Comparison of ENCODE assay signal across 11 cellular contexts in genomic region chr12:50621435-50622304, GRCh38.
DNase-seq lines count a peak whose midpoint lies in the region; ATAC-seq and TF ChIP-seq lines count a peak whose summit lies in the region.
"Had no signal": no experiment of that assay in that cellular context is flagged by ENCODE, and none has a peak within 500 bp of the region (broad histone marks: within the 10 kb centered on the region; RNA-seq: fewer than 3 reads in every experiment).

No MANE protein-coding gene starts in this region.

- peaks cover 5% of the 10 kb centered on the region for H3K36me3 Mint-ChIP-seq in stimulated activated memory B cell treated with anti-CD40 and anti-IgM and Interleukin-4, amounts not matched to agents 10 μg/mL and 1 μg/mL and 100 μg/mL, for 72 hours

- DNase-seq in activated CD4-positive, alpha-beta T cell treated with anti-CD3 and anti-CD28 coated beads for 48 hours = peak; percentile 20
- DNase-seq in activated CD4-positive, alpha-beta T cell treated with anti-CD3 and anti-CD28 coated beads, Interleukin-2, amount 50 U/mL, for 1 hour = no peak
- DNase-seq in hippocampal formation (lab: John Stamatoyannopoulos, UW) (peak; percentile 32 to 35), NCI-H345 (lab: John Stamatoyannopoulos, UW) (no peak)
- DNase-seq in NK-92 treated with Interleukin-12 subunit alpha and Interleukin-12 subunit beta, amount 100 ng/mL, for 24 hours (lab: John Stamatoyannopoulos, UW) = no peak
- DNase-seq: activated CD4-positive, CD25-positive, alpha-beta regulatory T cell treated with anti-CD3 and anti-CD28 coated beads, Interleukin-2, amount 50 U/mL, for 72 hours; effector memory CD4-positive, alpha-beta T cell; NCI-H1930 had no signal

- no peaks in the 10 kb centered on the region for H3K27me3 Mint-ChIP-seq in stimulated activated memory B cell treated with anti-CD40 and anti-IgM and Interleukin-4, amounts not matched to agents 10 μg/mL and 1 μg/mL and 100 μg/mL, for 72 hours

- no peak overlapping the region for H3K4me3 Mint-ChIP-seq in stimulated activated memory B cell treated with anti-CD40 and anti-IgM and Interleukin-4, amounts not matched to agents 10 μg/mL and 1 μg/mL and 100 μg/mL, for 72 hours

- ATAC-seq in stimulated activated memory B cell treated with anti-CD40 and anti-IgM and Interleukin-4, amounts not matched to agents 10 μg/mL and 1 μg/mL and 100 μg/mL, for 72 hours = no peak
- no peak for ATAC-seq in HG02763 (IDR thresholded peaks at IDR 0.05; ENCODE audit: unreplicated experiment)

- H3K27ac ChIP-seq in VCaP = peak overlapping the region; percentile 52

- no peaks in the 10 kb centered on the region for H3K9me3 Mint-ChIP-seq in stimulated activated memory B cell treated with anti-CD40 and anti-IgM and Interleukin-4, amounts not matched to agents 10 μg/mL and 1 μg/mL and 100 μg/mL, for 72 hours

- peaks cover 52% of the 10 kb centered on the region for H3K4me1 Mint-ChIP-seq in stimulated activated memory B cell treated with anti-CD40 and anti-IgM and Interleukin-4, amounts not matched to agents 10 μg/mL and 1 μg/mL and 100 μg/mL, for 72 hours

- no peak for TF ChIP-seq CTCF in VCaP (conservative IDR thresholded peaks at IDR 0.05)

- peak overlapping the region; percentile 9 for H3K27ac Mint-ChIP-seq in stimulated activated memory B cell treated with anti-CD40 and anti-IgM and Interleukin-4, amounts not matched to agents 10 μg/mL and 1 μg/mL and 100 μg/mL, for 72 hours

Comparison
In these comparisons a context has a peak if more than half of its experiments do, and no peak if none do; other contexts are left out.
1. DNase-seq: peak in activated CD4-positive, alpha-beta T cell treated with anti-CD3 and anti-CD28 coated beads for 48 hours (single experiment) and hippocampal formation (2 of 2); none in activated CD4-positive, alpha-beta T cell treated with anti-CD3 and anti-CD28 coated beads, Interleukin-2, amount 50 U/mL, for 1 hour (single experiment), NK-92 treated with Interleukin-12 subunit alpha and Interleukin-12 subunit beta, amount 100 ng/mL, for 24 hours (single experiment) and NCI-H345 (single experiment).